In genomic region chr11:94194712-94195111, GRCh38 we compare ENCODE assay signal across 18 cellular contexts.
DNase-seq lines count a peak whose midpoint lies in the region; ATAC-seq, FAIRE-seq and TF ChIP-seq lines count a peak whose summit lies in the region.
"Had no signal": no experiment of that assay in that cellular context is flagged by ENCODE, and none has a peak within 500 bp of the region (broad histone marks: within the 10 kb centered on the region; RNA-seq: fewer than 3 reads in every experiment).

No MANE protein-coding gene starts in this region.

- ATAC-seq in GM19328 (IDR thresholded peaks at IDR 0.05; ENCODE audit: unreplicated experiment): no peak

- TF ChIP-seq POLR2A in breast epithelium (IDR thresholded peaks at IDR 0.05): no peak
- TF ChIP-seq POLR2A in esophagus squamous epithelium (IDR thresholded peaks at IDR 0.05): no peak

- H3K27ac ChIP-seq in breast epithelium: no peak overlapping the region
- H3K27ac ChIP-seq in esophagus squamous epithelium: no peak overlapping the region
- H3K27ac ChIP-seq: HL-60 had no signal

- no peaks in the 10 kb centered on the region for H3K9me3 Mint-ChIP-seq in MCF 10A (ENCODE audit: unreplicated experiment)

- POLR2A ChIA-PET in MCF 10A (lab: Yijun Ruan, JAX): interaction anchor here (0.7 to 1.5 kb wide), 3 partner anchors 9 to 51 kb away, joined by 3 read pairs; no protein-coding TSS in a partner anchor

- no peaks in the 10 kb centered on the region for H3K36me3 Mint-ChIP-seq in MCF 10A (ENCODE audit: insufficient read depth, unreplicated experiment)

- CTCF ChIA-PET in MCF 10A (lab: Yijun Ruan, JAX): interaction anchor here (0.5 to 3.9 kb wide), 6 partner anchors 9 to 299 kb away, joined by 3 to 40 read pairs (median 5); no protein-coding TSS in a partner anchor

- intact Hi-C loops in MCF 10A (cut with micrococcal nuclease): no loop called here
- intact Hi-C loops in breast epithelium (cut with DNase I; ENCODE audit: low total_unique reads): no loop called here
- intact Hi-C loops in esophagus squamous epithelium (cut with DNase I): no loop called here

- no peak for FAIRE-seq in HTR-8/SVneo (lab: Jason Lieb, UNC)
- FAIRE-seq: RCC 7860 had no signal

- H3K27ac Mint-ChIP-seq in MCF 10A (ENCODE audit: low read depth, unreplicated experiment): no peak overlapping the region
- H3K27ac Mint-ChIP-seq: CD8-positive, alpha-beta memory T cell had no signal

- H3K36me3 ChIP-seq in breast epithelium: no peaks in the 10 kb centered on the region
- H3K36me3 ChIP-seq in esophagus squamous epithelium: no peaks in the 10 kb centered on the region

- H3K4me3 ChIP-seq in breast epithelium (no peak overlapping the region), esophagus squamous epithelium (no peak overlapping the region)

- H3K27me3 ChIP-seq in breast epithelium (no peaks in the 10 kb centered on the region), esophagus squamous epithelium (no peaks in the 10 kb centered on the region)

- H3K4me1 ChIP-seq in breast epithelium (no peaks in the 10 kb centered on the region), esophagus squamous epithelium (peaks cover 0 to 7% (median 0%) of the 10 kb centered on the region in 3 donors)

- H3K27me3 Mint-ChIP-seq in MCF 10A (ENCODE audit: insufficient read depth, unreplicated experiment): no peaks in the 10 kb centered on the region

- no TSS peak for BruUV-seq in MCF 10A (replicated peaks; lab: Mats Ljungman, UMichigan)

- TF ChIP-seq CTCF in MCF 10A (IDR thresholded peaks at IDR 0.05; ENCODE audit: unreplicated experiment): no peak
- no peak for TF ChIP-seq CTCF in breast epithelium (IDR thresholded peaks at IDR 0.05)
- no peak for TF ChIP-seq CTCF in esophagus squamous epithelium (IDR thresholded peaks at IDR 0.05)

- DNase-seq in MCF 10A (ENCODE audit: unreplicated experiment) (peak; percentile 94), breast epithelium (ENCODE audit: low spot score in 2 of 2) (no peak), cerebellar cortex (ENCODE audit: low spot score) (peak; percentile 20), inferior parietal cortex (ENCODE audit: extremely low spot score) (peak; percentile 47), superior temporal gyrus (ENCODE audit: extremely low spot score) (peak; percentile 55), HTR-8/SVneo (ENCODE audit: insufficient read length, low spot score) (no peak), esophagus squamous epithelium (lab: John Stamatoyannopoulos, UW) (no peak)
- DNase-seq: 8988T; CD8-positive, alpha-beta memory T cell; H7; NCI-H1417 treated with DMSO at 0.1 percent for 48 hours; NCI-H187; NCI-H526; OCI-M1; SHP77 had no signal

- no peaks in the 10 kb centered on the region for H3K9me3 ChIP-seq in breast epithelium
- no peaks in the 10 kb centered on the region for H3K9me3 ChIP-seq in esophagus squamous epithelium

- WGBS in esophagus squamous epithelium, 2 donors: 55 to 78% methylated on average over 4 to 11 of the region's 11 CpGs

- H3K4me1 Mint-ChIP-seq in MCF 10A (ENCODE audit: insufficient read depth, unreplicated experiment): peaks cover 26% of the 10 kb centered on the region
- H3K4me1 Mint-ChIP-seq: CD8-positive, alpha-beta memory T cell had no signal

- H3K4me3 Mint-ChIP-seq in MCF 10A (ENCODE audit: unreplicated experiment): no peak overlapping the region
- H3K4me3 Mint-ChIP-seq: CD8-positive, alpha-beta memory T cell had no signal

Comparison
In these comparisons a context has a peak if more than half of its experiments do, and no peak if none do; other contexts are left out.
1. DNase-seq: peak in MCF 10A (single experiment), cerebellar cortex (single experiment), inferior parietal cortex (single experiment) and superior temporal gyrus (single experiment); none in breast epithelium (0 of 2), HTR-8/SVneo (single experiment) and esophagus squamous epithelium (single experiment).